ENCODE assay signal across 19 cellular contexts in genomic region chr16:50988441-50988840, GRCh38.
"Had no signal": no experiment of that assay in that cellular context is flagged by ENCODE, and none has a peak within 500 bp of the region (broad histone marks: within the 10 kb centered on the region; RNA-seq: fewer than 3 reads in every experiment).

No MANE protein-coding gene starts in this region.

- DNase-seq: activated CD4-positive, alpha-beta T cell treated with anti-CD3 and anti-CD28 coated beads for 36 hours; activated CD4-positive, alpha-beta T cell treated with anti-CD3 and anti-CD28 coated beads, Interleukin-2, amount 50 U/mL, for 4 hours; activated naive CD4-positive, alpha-beta T cell treated with Interleukin-2 at 50 U/mL for 16 hours; activated naive CD8-positive, alpha-beta T cell treated with anti-CD3 and anti-CD28 coated beads for 36 hours; activated T-cell treated with anti-CD3 and anti-CD28 coated beads, Interleukin-2, amount 50 U/mL, for 48 hours; amniotic stem cell; effector memory CD8-positive, alpha-beta T cell; glutamatergic neuron; immature natural killer cell; naive B cell; nucleus accumbens; right lobe of liver; stimulated activated CD4-positive, alpha-beta T cell treated with anti-CD3 and anti-CD28 coated beads, Interleukin-1b, Interleukin-23, amount 100 ng/mL, for 48 hours; substantia nigra; thyroid gland had no signal

- H3K27ac ChIP-seq: breast epithelium, hepatocyte, right lobe of liver, skin epidermis, thyroid gland had no signal

- H3K4me3 ChIP-seq: breast epithelium, hepatocyte, lung, right lobe of liver, skin epidermis, thyroid gland had no signal
